In the genomic region with DNA sequence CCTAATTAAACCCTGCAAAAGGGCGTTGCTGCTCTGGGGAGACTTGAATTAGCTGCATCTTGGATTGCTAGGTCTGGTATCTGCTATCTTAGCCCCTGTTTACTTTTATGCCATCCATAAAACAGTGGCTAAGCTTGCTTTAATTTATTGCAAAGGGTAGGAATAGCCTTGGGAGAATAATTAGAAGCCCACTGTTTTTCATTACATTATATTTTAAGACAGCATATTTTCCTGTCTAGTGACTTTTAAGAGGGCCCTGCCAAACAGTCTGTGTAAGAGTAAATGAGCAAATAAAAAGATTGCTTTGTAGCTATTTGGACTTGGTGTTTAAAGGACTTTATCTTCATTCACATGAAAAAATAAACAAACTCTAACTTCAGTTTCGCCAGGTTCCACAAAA, we compare ENCODE assay signal across 28 cellular contexts. TPM values are rescaled to one million over a fixed set of nuclear protein-coding genes. Genes with fewer than 3 reads are reported as not detected.
"Had no signal": no experiment of that assay in that cellular context is flagged by ENCODE, and none has a peak within 500 bp of the region (broad histone marks: within the 10 kb centered on the region; RNA-seq: fewer than 3 reads in every experiment).

No MANE protein-coding gene starts in this region.

- H3K36me3 ChIP-seq: adrenal gland, brain microvascular endothelial cell, SJCRH30 had no signal

- H3K4me3 ChIP-seq: adrenal gland, SJCRH30, SK-N-MC had no signal

- ATAC-seq: activated CD4-positive, alpha-beta T cell treated with anti-CD3 and anti-CD28 coated beads for 36 hours; activated CD4-positive, CD25-positive, alpha-beta regulatory T cell treated with anti-CD3 and anti-CD28 coated beads, Interleukin-2, amount 50 U/mL, for 24 hours; activated CD8-positive, alpha-beta T cell treated with anti-CD3 and anti-CD28 coated beads, Interleukin-2, amount 10 ng/mL, durations not matched to agents 7 days and 5 days; Panc1 had no signal

- H3K27me3 ChIP-seq: adrenal gland, brain microvascular endothelial cell, SJCRH30 had no signal

- DNase-seq: activated CD4-positive, alpha-beta T cell treated with anti-CD3 and anti-CD28 coated beads for 36 hours; activated CD4-positive, alpha-beta T cell treated with anti-CD3 and anti-CD28 coated beads, Interleukin-2, amount 10 ng/mL, durations not matched to agents 7 days and 5 days; activated CD4-positive, alpha-beta T cell treated with anti-CD3 and anti-CD28 coated beads, Interleukin-2, amount 50 U/mL, for 48 hours; activated CD8-positive, alpha-beta T cell treated with anti-CD3 and anti-CD28 coated beads, Interleukin-2, amount 10 ng/mL, durations not matched to agents 7 days and 5 days; activated gamma-delta T cell; activated naive CD4-positive, alpha-beta T cell treated with Interleukin-2 at 50 U/mL for 16 hours; activated naive CD8-positive, alpha-beta T cell treated with anti-CD3 and anti-CD28 coated beads, Interleukin-2, amount 10 ng/mL, durations not matched to agents 7 days and 5 days; activated T-cell treated with anti-CD3 and anti-CD28 coated beads, Interleukin-2, amount 50 U/mL, for 24 hours; adrenal gland; brain microvascular endothelial cell; central memory CD4-positive, alpha-beta T cell; MM.1S; NCI-H1092 treated with DMSO at 0.1 percent for 48 hours; NCI-H1417 treated with DMSO at 0.1 percent for 48 hours; NCI-H1930; NCI-H2081 treated with DMSO at 0.1 percent for 48 hours; NCI-H226; NCI-H446 treated with DMSO at 0.1 percent for 48 hours; NCI-H524; SHP77; SJCRH30; T1000 had no signal

- H3K4me1 ChIP-seq: adrenal gland, SJCRH30 had no signal

- H3K27ac ChIP-seq: adrenal gland, brain microvascular endothelial cell, SJCRH30, SK-N-MC had no signal

- H3K9me3 ChIP-seq: adrenal gland, SJCRH30 had no signal

RNA-seq across cellular contexts. Expression of a gene that starts 17.4 kb away (rescaled TPM):
- total RNA-seq: activated CD4-positive, alpha-beta T cell treated with anti-CD3 and anti-CD28 coated beads for 36 hours; activated CD4-positive, alpha-beta T cell treated with anti-CD3 and anti-CD28 coated beads, Interleukin-2, amount 10 ng/mL, durations not matched to agents 7 days and 5 days; activated CD8-positive, alpha-beta T cell treated with anti-CD3 and anti-CD28 coated beads, Interleukin-2, amount 10 ng/mL, durations not matched to agents 7 days and 5 days; activated naive CD8-positive, alpha-beta T cell treated with anti-CD3 and anti-CD28 coated beads, Interleukin-2, amount 10 ng/mL, durations not matched to agents 7 days and 5 days; activated T-helper 2 cell treated with anti-CD3 and anti-CD28 coated beads, Interferon-gamma antibody, Interleukin-2, Interleukin-4, amounts not matched to agents 10 μg/mL and 5 μg/mL and 100 μg/mL, durations not matched to agents 14 hours and 24 hours and 36 hours; T-helper 1 cell treated with Interleukin-12 subunit alpha and Interleukin-12 subunit beta and Interleukin-4 antibody, amounts not matched to agents 30 ng/mL and 1 ng/mL, for 36 hours; T-helper 2 cell treated with Interferon-gamma antibody and Interleukin-4, amounts not matched to agents 100 ng/mL and 5 ng/mL, for 36 hours had no signal

RNA-seq across cellular contexts. Expression of a gene that starts 41.2 kb away (rescaled TPM):
- total RNA-seq: activated CD4-positive, alpha-beta T cell treated with anti-CD3 and anti-CD28 coated beads, Interleukin-2, amount 10 ng/mL, durations not matched to agents 7 days and 5 days; activated CD8-positive, alpha-beta T cell treated with anti-CD3 and anti-CD28 coated beads, Interleukin-2, amount 10 ng/mL, durations not matched to agents 7 days and 5 days; activated naive CD8-positive, alpha-beta T cell treated with anti-CD3 and anti-CD28 coated beads, Interleukin-2, amount 10 ng/mL, durations not matched to agents 7 days and 5 days; T-helper 1 cell treated with Interleukin-12 subunit alpha and Interleukin-12 subunit beta and Interleukin-4 antibody, amounts not matched to agents 30 ng/mL and 1 ng/mL, for 36 hours; T-helper 2 cell treated with Interferon-gamma antibody and Interleukin-4, amounts not matched to agents 100 ng/mL and 5 ng/mL, for 36 hours had no signal
